Comparison of ENCODE assay signal across 8 cellular contexts in genomic region chr16:85390511-85391174, GRCh38.
DNase-seq lines count a peak whose midpoint lies in the region; ATAC-seq, FAIRE-seq and TF ChIP-seq lines count a peak whose summit lies in the region.

No MANE protein-coding gene starts in this region.

- no peaks in the 10 kb centered on the region for H3K79me2 ChIP-seq in DND-41 (ENCODE audit: insufficient read depth, low read length)

- ATAC-seq in DND-41 (ENCODE audit: insufficient read depth, low read depth) (no peak), pancreas (peak in 3 of 4 donors; percentile 16 to 48 (median 44))

- intact Hi-C loops in esophagus muscularis mucosa (cut with DNase I) = no loop called here
- intact Hi-C loops in pancreas (cut with DNase I) = no loop called here

- H3K4me3 ChIP-seq in DND-41 (ENCODE audit: low read depth in 1 of 2, low read length in 2 of 2) (no peak overlapping the region), esophagus muscularis mucosa (peak overlapping the region in 2 of 4 donors; percentile 11 to 12), pancreas (no peak overlapping the region)

- H3K27ac ChIP-seq in DND-41 (ENCODE audit: low read length) (no peak overlapping the region), esophagus muscularis mucosa (replicated peaks in 1 of 4) (peak overlapping the region; percentile 76 to 84 (median 80)), pancreas (no peak overlapping the region)

- no peak overlapping the region for H2AFZ ChIP-seq in DND-41 (ENCODE audit: low read depth, low read length)

- WGBS in esophagus muscularis mucosa = 57% methylated on average over 14 of the region's 24 CpGs
- WGBS in pancreas, 2 donors = 62 to 79% methylated on average over 23 to 24 of the region's 24 CpGs

- H3K36me3 ChIP-seq in DND-41 (ENCODE audit: insufficient read depth, low read length) (no peaks in the 10 kb centered on the region), esophagus muscularis mucosa (no peaks in the 10 kb centered on the region), pancreas (no peaks in the 10 kb centered on the region)

- H3K4me2 ChIP-seq in DND-41 (ENCODE audit: insufficient read depth, low read length) = no peak overlapping the region

- H3K4me1 ChIP-seq in DND-41 (ENCODE audit: insufficient read depth, low read length) (peaks cover 5% of the 10 kb centered on the region; the same call in 1 of the 2 replicates), esophagus muscularis mucosa (peaks cover 35 to 62% (median 56%) of the 10 kb centered on the region in 4 donors), pancreas (no peaks in the 10 kb centered on the region)

- FAIRE-seq in pancreas (lab: Jason Lieb, UNC) = no peak

- TF ChIP-seq EP300 in esophagus muscularis mucosa (IDR thresholded peaks at IDR 0.05) = no peak

- peaks cover 4% of the 10 kb centered on the region; the same call in 1 of the 2 replicates for H4K20me1 ChIP-seq in DND-41 (ENCODE audit: insufficient read depth, low read length)

- TF ChIP-seq CTCF in DND-41 (IDR thresholded peaks at IDR 0.05; ENCODE audit: borderline replicate concordance, extremely low read depth, low read length, poor library complexity, severe bottlenecking) = no peak
- no peak for TF ChIP-seq CTCF in esophagus muscularis mucosa (IDR thresholded peaks at IDR 0.05)
- TF ChIP-seq CTCF in pancreas (IDR thresholded peaks at IDR 0.05) = no peak

- H3K9me3 ChIP-seq in DND-41 (ENCODE audit: insufficient read depth, low read length, severe bottlenecking) (no peaks in the 10 kb centered on the region), esophagus muscularis mucosa (no peaks in the 10 kb centered on the region), pancreas (no peaks in the 10 kb centered on the region)

- no peak for TF ChIP-seq POLR2A in esophagus muscularis mucosa (IDR thresholded peaks at IDR 0.05; ENCODE audit: low read depth)

- no peaks in the 10 kb centered on the region for H3K27me3 ChIP-seq in DND-41 (ENCODE audit: insufficient read depth, low read length, poor library complexity)
- no peaks in the 10 kb centered on the region for H3K27me3 ChIP-seq in esophagus muscularis mucosa
- no peaks in the 10 kb centered on the region for H3K27me3 ChIP-seq in pancreas

- H3K9ac ChIP-seq in DND-41 (ENCODE audit: low read depth, low read length) = no peak overlapping the region

- DNase-seq in DND-41 = peak; percentile 16
- DNase-seq in NCI-H2171 treated with DMSO at 0.1 percent for 48 hours (lab: John Stamatoyannopoulos, UW) = peak; percentile 53
- DNase-seq in esophagus muscularis mucosa (ENCODE audit: extremely low spot score) = peak; percentile 97
- peak in 5 of 6 donors; percentile 17 to 80 (median 45) for DNase-seq in pancreas
- DNase-seq in central memory CD4-positive, alpha-beta T cell = no peak
- no peak for DNase-seq in KG1 (lab: John Stamatoyannopoulos, UW)
- no peak for DNase-seq in activated naive CD4-positive, alpha-beta T cell treated with Interleukin-2 at 50 U/mL for 16 hours
- DNase-seq in NK-92 (lab: John Stamatoyannopoulos, UW; ENCODE audit: unreplicated experiment) = no peak

Comparison
In these comparisons a context has a peak if more than half of its experiments do, and no peak if none do; other contexts are left out.
1. DNase-seq: peak in DND-41 (single experiment), NCI-H2171 treated with DMSO at 0.1 percent for 48 hours (single experiment), esophagus muscularis mucosa (single experiment) and pancreas (5 of 6); none in central memory CD4-positive, alpha-beta T cell (single experiment), KG1 (single experiment), activated naive CD4-positive, alpha-beta T cell treated with Interleukin-2 at 50 U/mL for 16 hours (single experiment) and NK-92 (single experiment).
2. H3K27ac ChIP-seq: peak in esophagus muscularis mucosa (4 of 4); none in DND-41 (single experiment) and pancreas (0 of 4).